ENCODE assay signal across 1 cellular context in genomic region chr4:128528793-128529553, GRCh38.
TF ChIP-seq lines count a peak whose summit lies in the region.

No MANE protein-coding gene starts in this region.

TF ChIP-seq in H1, 55 proteins besides CTCF, POLR2A, EP300 and RAD21 (continued from another document):
- TF ChIP-seq TEAD4 (IDR thresholded peaks at IDR 0.05; ENCODE audit: low read depth, low read length) (peak; percentile 95), BCL11A (IDR thresholded peaks at IDR 0.05; ENCODE audit: low read depth in 2 of 2, low read length in 2 of 2) (no peak), JUND (IDR thresholded peaks at IDR 0.05; ENCODE audit: low read length) (peak; percentile 81), RXRA (IDR thresholded peaks at IDR 0.05; ENCODE audit: insufficient read depth, low read depth, low read length) (no peak)
